15 cellular contexts compared by ENCODE assay signal in the genomic region with DNA sequence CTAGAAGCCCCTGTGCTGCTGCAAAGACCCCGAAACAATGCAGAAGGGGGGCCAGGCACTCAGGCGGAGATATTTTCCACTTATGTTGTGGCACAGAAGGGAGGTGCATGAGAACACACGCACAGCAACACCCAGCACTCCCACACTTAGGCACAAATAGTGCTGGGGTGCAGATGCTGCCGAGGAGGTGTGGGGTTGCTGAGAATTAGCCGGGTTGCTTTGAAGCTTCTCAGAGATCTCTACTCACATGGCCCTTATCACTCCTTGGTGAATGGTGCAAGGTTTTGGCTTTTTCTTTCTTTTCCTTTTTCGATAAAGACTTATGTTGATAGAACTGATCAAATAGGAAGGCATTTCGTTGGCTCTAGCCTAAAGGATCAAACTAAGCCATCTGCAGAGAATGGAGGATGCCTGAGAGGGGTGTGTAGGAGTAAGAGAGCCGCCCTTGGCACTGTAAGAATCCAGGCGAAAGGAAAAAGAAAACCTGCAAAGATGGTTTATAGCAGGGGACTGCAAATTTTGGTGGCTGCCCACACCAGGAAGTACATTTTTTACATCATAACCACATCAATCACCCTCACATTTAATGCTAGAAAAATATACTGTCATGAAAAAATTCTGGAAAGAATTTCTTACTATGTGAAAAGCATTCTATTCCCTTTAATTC. TPM values are rescaled to one million over a fixed set of nuclear protein-coding genes. Genes with fewer than 3 reads are reported as not detected.
DNase-seq lines count a peak whose midpoint lies in the region; TF ChIP-seq lines count a peak whose summit lies in the region.
"Had no signal": no experiment of that assay in that cellular context is flagged by ENCODE, and none has a peak within 500 bp of the region (broad histone marks: within the 10 kb centered on the region; RNA-seq: fewer than 3 reads in every experiment).

No MANE protein-coding gene starts in this region.

- no peaks in the 10 kb centered on the region for H3K36me3 ChIP-seq in iPS-15b (ENCODE audit: control insufficient read depth, insufficient read depth, low read length)
- H3K36me3 ChIP-seq in stomach: no peaks in the 10 kb centered on the region
- no peaks in the 10 kb centered on the region for H3K36me3 ChIP-seq in MG63
- H3K36me3 ChIP-seq in uterus: no peaks in the 10 kb centered on the region
- H3K36me3 ChIP-seq: suprapubic skin had no signal

- POLR2A ChIA-PET in activated CD4-positive, alpha-beta T cell treated with anti-CD3 and anti-CD28 coated beads, Interleukin-2, amount 10 ng/mL, durations not matched to agents 7 days and 5 days (lab: Charles Lee): no interaction called here

- TF ChIP-seq EP300 in stomach (IDR thresholded peaks at IDR 0.05): no peak

- no peaks in the 10 kb centered on the region for H3K36me3 Mint-ChIP-seq in activated CD4-positive, alpha-beta T cell treated with anti-CD3 and anti-CD28 coated beads, Interleukin-2, amount 10 ng/mL, durations not matched to agents 7 days and 5 days (ENCODE audit: low read depth)
- H3K36me3 Mint-ChIP-seq in activated naive CD8-positive, alpha-beta T cell treated with anti-CD3 and anti-CD28 coated beads for 36 hours: no peaks in the 10 kb centered on the region

- H3K27ac Mint-ChIP-seq in activated CD4-positive, alpha-beta T cell treated with anti-CD3 and anti-CD28 coated beads, Interleukin-2, amount 10 ng/mL, durations not matched to agents 7 days and 5 days: no peak overlapping the region
- H3K27ac Mint-ChIP-seq in activated naive CD8-positive, alpha-beta T cell treated with anti-CD3 and anti-CD28 coated beads for 36 hours: no peak overlapping the region

- H3K4me1 ChIP-seq in iPS-15b (ENCODE audit: control insufficient read depth, insufficient read depth, low read length) (peaks cover 18% of the 10 kb centered on the region), stomach (peaks cover 0 to 18% (median 11%) of the 10 kb centered on the region in 4 donors), uterus (no peaks in the 10 kb centered on the region)
- H3K4me1 ChIP-seq: A549 had no signal

- H3K9ac ChIP-seq in iPS-15b (ENCODE audit: low read depth, low read length): peak overlapping the region; percentile 5

- intact Hi-C loops in stomach (cut with DNase I; ENCODE audit: low total_unique reads) (no loop called here), uterus (cut with DNase I; ENCODE audit: low total_unique reads) (no loop called here)

- WGBS in stomach, 5 donors: 12 to 42% (median 26%) methylated on average over 9 of the region's 9 CpGs

- H3K4me3 Mint-ChIP-seq in activated CD4-positive, alpha-beta T cell treated with anti-CD3 and anti-CD28 coated beads, Interleukin-2, amount 10 ng/mL, durations not matched to agents 7 days and 5 days: peak overlapping the region; percentile 5
- H3K4me3 Mint-ChIP-seq in activated naive CD8-positive, alpha-beta T cell treated with anti-CD3 and anti-CD28 coated beads for 36 hours: peak overlapping the region; percentile 56

- peaks cover 11% of the 10 kb centered on the region for H3K27me3 Mint-ChIP-seq in activated CD4-positive, alpha-beta T cell treated with anti-CD3 and anti-CD28 coated beads, Interleukin-2, amount 10 ng/mL, durations not matched to agents 7 days and 5 days
- H3K27me3 Mint-ChIP-seq in activated naive CD8-positive, alpha-beta T cell treated with anti-CD3 and anti-CD28 coated beads for 36 hours: peaks cover 9% of the 10 kb centered on the region

- no peaks in the 10 kb centered on the region for H3K27me3 ChIP-seq in iPS-15b (ENCODE audit: control insufficient read depth, insufficient read depth, low read length)
- no peaks in the 10 kb centered on the region for H3K27me3 ChIP-seq in stomach
- no peaks in the 10 kb centered on the region for H3K27me3 ChIP-seq in MG63
- H3K27me3 ChIP-seq in uterus: no peaks in the 10 kb centered on the region
- H3K27me3 ChIP-seq: suprapubic skin had no signal

- no peak overlapping the region for H3K4me3 ChIP-seq in iPS-15b (ENCODE audit: low read depth, low read length)
- no peak overlapping the region for H3K4me3 ChIP-seq in stomach
- no peak overlapping the region for H3K4me3 ChIP-seq in MG63
- H3K4me3 ChIP-seq in uterus: no peak overlapping the region
- H3K4me3 ChIP-seq: A549, skin epidermis, suprapubic skin had no signal

- H3K9me3 Mint-ChIP-seq in activated CD4-positive, alpha-beta T cell treated with anti-CD3 and anti-CD28 coated beads, Interleukin-2, amount 10 ng/mL, durations not matched to agents 7 days and 5 days: peaks cover 2% of the 10 kb centered on the region
- H3K9me3 Mint-ChIP-seq in activated naive CD8-positive, alpha-beta T cell treated with anti-CD3 and anti-CD28 coated beads for 36 hours: no peaks in the 10 kb centered on the region

- no peak for TF ChIP-seq CTCF in stomach (IDR thresholded peaks at IDR 0.05)
- no peak for TF ChIP-seq CTCF in uterus (IDR thresholded peaks at IDR 0.05)

- no peak for DNase-seq in activated CD4-positive, alpha-beta T cell treated with anti-CD3 and anti-CD28 coated beads, Interleukin-2, amount 10 ng/mL, durations not matched to agents 7 days and 5 days
- DNase-seq in activated CD4-positive, alpha-beta T cell treated with anti-CD3 and anti-CD28 coated beads for 48 hours: no peak
- peak; percentile 14 for DNase-seq in activated naive CD8-positive, alpha-beta T cell treated with anti-CD3 and anti-CD28 coated beads for 36 hours
- no peak for DNase-seq in stomach
- DNase-seq in MG63: no peak
- DNase-seq in uterus: no peak
- no peak for DNase-seq in islet precursor cell
- DNase-seq: amniotic stem cell, dermis blood vessel endothelial cell, NCI-H1092 treated with DMSO at 0.1 percent for 48 hours, NCI-H510A treated with DMSO at 0.1 percent for 48 hours had no signal

- H3K27ac ChIP-seq in stomach (peak overlapping the region in 3 of 5 donors; percentile 11 to 33 (median 30)), uterus (no peak overlapping the region)
- H3K27ac ChIP-seq: A549, suprapubic skin had no signal

- H3K9me3 ChIP-seq in iPS-15b (ENCODE audit: control insufficient read depth, insufficient read depth, low read length) (no peaks in the 10 kb centered on the region), stomach (no peaks in the 10 kb centered on the region), MG63 (0 out of 2 replicates have a peak, but pooled peaks cover 2% of the 10 kb centered on the region), uterus (no peaks in the 10 kb centered on the region)
- H3K9me3 ChIP-seq: A549, suprapubic skin had no signal

- CTCF ChIA-PET in activated CD4-positive, alpha-beta T cell treated with anti-CD3 and anti-CD28 coated beads, Interleukin-2, amount 10 ng/mL, durations not matched to agents 7 days and 5 days (lab: Charles Lee): interaction anchor here (0.5 kb wide), 1 partner anchor 16 kb away, joined by 4 read pairs; no protein-coding TSS in a partner anchor

- peaks cover 26% of the 10 kb centered on the region for H3K4me1 Mint-ChIP-seq in activated CD4-positive, alpha-beta T cell treated with anti-CD3 and anti-CD28 coated beads, Interleukin-2, amount 10 ng/mL, durations not matched to agents 7 days and 5 days
- H3K4me1 Mint-ChIP-seq in activated naive CD8-positive, alpha-beta T cell treated with anti-CD3 and anti-CD28 coated beads for 36 hours: peaks cover 23% of the 10 kb centered on the region

- TF ChIP-seq POLR2A in stomach (IDR thresholded peaks at IDR 0.05) (no peak), uterus (IDR thresholded peaks at IDR 0.05) (no peak)

RNA-seq across cellular contexts. Expression of a gene that starts 27.9 kb away (rescaled TPM):
- 1 to 10 TPM; 3.6 TPM for total RNA-seq in activated CD4-positive, alpha-beta T cell treated with anti-CD3 and anti-CD28 coated beads, Interleukin-2, amount 10 ng/mL, durations not matched to agents 7 days and 5 days
- total RNA-seq in activated naive CD8-positive, alpha-beta T cell treated with anti-CD3 and anti-CD28 coated beads for 36 hours: 1 to 10 TPM; 4.7 to 5.1 TPM
- total RNA-seq in stomach (100 to 1,000 TPM in 1 of 5 donors, 10 to 100 TPM in 4; 42.3 to 118 (median 57.1) TPM), uterus (100 to 1,000 TPM in 1 of 4 donors, 10 to 100 TPM in 3; 27.4 to 100 (median 62.7) TPM)
- 100 to 1,000 TPM in 1 of 3 donors, 10 to 100 TPM in 2; 45.7 to 240 (median 84.2) TPM for polyA plus RNA-seq in stomach
- total RNA-seq in MG63 (2014; rRNA removed; shearing (Covaris generic); ENCODE audit: low replicate concordance): 166 and 245 TPM in 2 replicates

Comparison
In these comparisons a context has a peak if more than half of its experiments do, and no peak if none do; other contexts are left out.
1. H3K27ac ChIP-seq: peak in stomach (3 of 5); none in uterus (0 of 2).
2. RNA of a gene that starts 27.9 kb away (total RNA-seq): 166 to 245 TPM in MG63, 27.4 to 100 TPM in uterus and 42.3 to 118 TPM in stomach; 4.7 to 5.1 TPM in activated naive CD8-positive, alpha-beta T cell treated with anti-CD3 and anti-CD28 coated beads for 36 hours and 3.6 TPM in activated CD4-positive, alpha-beta T cell treated with anti-CD3 and anti-CD28 coated beads, Interleukin-2, amount 10 ng/mL, durations not matched to agents 7 days and 5 days; every median in the first group is over 4 times any median in the second.